In genomic region chr15:98085003-98085639, GRCh38 we compare ENCODE assay signal across 8 cellular contexts.
DNase-seq lines count a peak whose midpoint lies in the region; ATAC-seq and TF ChIP-seq lines count a peak whose summit lies in the region.

No MANE protein-coding gene starts in this region.

- DNase-seq in activated gamma-delta T cell treated with Interleukin-2 at 50 U/mL for 16 hours (peak; percentile 26), activated gamma-delta T cell (lab: John Stamatoyannopoulos, UW) (no peak), Kasumi-1 (lab: John Stamatoyannopoulos, UW) (peak; percentile 61 to 74), RWPE1 (ENCODE audit: low spot score) (peak; percentile 59), coronary artery (ENCODE audit: low spot score) (no peak), mesothelial cell of epicardium (ENCODE audit: low spot score in 2 of 2, unreplicated experiment in 2 of 2) (no peak)

- CTCF ChIA-PET in RWPE1 (lab: Yijun Ruan, JAX): interaction anchor here (0.6 to 1.6 kb wide), 4 partner anchors 50 to 510 kb away, joined by 3 to 6 read pairs (median 4); no protein-coding TSS in a partner anchor

- H3K36me3 Mint-ChIP-seq in mesothelial cell of epicardium: no peaks in the 10 kb centered on the region

- H3K4me3 ChIP-seq in coronary artery: no peak overlapping the region

- H3K27ac ChIP-seq in RWPE1 (no peak overlapping the region), coronary artery (no peak overlapping the region)

- peak; percentile 82 for TF ChIP-seq CTCF in RWPE1 (conservative IDR thresholded peaks at IDR 0.05; ENCODE audit: low read depth)
- TF ChIP-seq CTCF in coronary artery (IDR thresholded peaks at IDR 0.05): peak; percentile 36
- TF ChIP-seq CTCF in mesothelial cell of epicardium (IDR thresholded peaks at IDR 0.05; ENCODE audit: unreplicated experiment): peak; percentile 62

- peaks cover 11% of the 10 kb centered on the region for H3K4me1 Mint-ChIP-seq in mesothelial cell of epicardium

- ATAC-seq in GM21526 (IDR thresholded peaks at IDR 0.05; ENCODE audit: low FRiP score, unreplicated experiment) (no peak), HG02938 (IDR thresholded peaks at IDR 0.05; ENCODE audit: unreplicated experiment) (no peak)

- no peak overlapping the region for H3K27ac Mint-ChIP-seq in mesothelial cell of epicardium

- peaks cover 10% of the 10 kb centered on the region for H3K9me3 Mint-ChIP-seq in mesothelial cell of epicardium

- no peak overlapping the region for H3K4me3 Mint-ChIP-seq in mesothelial cell of epicardium

- no peaks in the 10 kb centered on the region for H3K27me3 Mint-ChIP-seq in mesothelial cell of epicardium (ENCODE audit: low read depth)

- POLR2A ChIA-PET in RWPE1 (lab: Yijun Ruan, JAX; ENCODE audit: low non-redundant PET): no interaction called here

Comparison
In these comparisons a context has a peak if more than half of its experiments do, and no peak if none do; other contexts are left out.
1. DNase-seq: peak in activated gamma-delta T cell treated with Interleukin-2 at 50 U/mL for 16 hours (single experiment), Kasumi-1 (2 of 2) and RWPE1 (single experiment); none in activated gamma-delta T cell (single experiment), coronary artery (single experiment) and mesothelial cell of epicardium (0 of 2).
2. Peak in every context shown above with its lines, with median percentiles within 50 percentile points of each other: CTCF ChIP-seq.